4 cellular contexts compared by ENCODE assay signal in the genomic region with DNA sequence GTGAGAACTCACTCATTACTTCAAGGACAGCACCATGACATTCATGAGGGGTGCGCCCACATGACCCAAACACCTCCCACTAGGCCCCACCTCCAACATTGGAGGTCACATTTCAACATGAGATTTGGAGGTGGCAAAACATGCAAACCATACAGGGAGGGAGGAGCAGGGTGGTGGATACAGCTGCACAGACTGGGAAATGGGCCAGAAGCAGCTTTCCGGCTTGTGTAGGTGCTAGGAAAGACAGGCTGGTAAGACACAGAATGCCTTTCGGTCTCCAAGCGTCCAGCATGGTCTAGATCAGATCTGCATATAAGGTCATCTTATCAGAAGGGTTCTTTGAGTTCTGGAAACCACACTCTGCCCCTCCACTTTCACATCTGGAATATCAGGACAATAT.
"Had no signal": no experiment of that assay in that cellular context is flagged by ENCODE, and none has a peak within 500 bp of the region (broad histone marks: within the 10 kb centered on the region; RNA-seq: fewer than 3 reads in every experiment).

No MANE protein-coding gene starts in this region.

- DNase-seq: GM23248, GOT3, H7, HFFc6 had no signal
